Comparison of ENCODE assay signal across 19 cellular contexts in the genomic region with DNA sequence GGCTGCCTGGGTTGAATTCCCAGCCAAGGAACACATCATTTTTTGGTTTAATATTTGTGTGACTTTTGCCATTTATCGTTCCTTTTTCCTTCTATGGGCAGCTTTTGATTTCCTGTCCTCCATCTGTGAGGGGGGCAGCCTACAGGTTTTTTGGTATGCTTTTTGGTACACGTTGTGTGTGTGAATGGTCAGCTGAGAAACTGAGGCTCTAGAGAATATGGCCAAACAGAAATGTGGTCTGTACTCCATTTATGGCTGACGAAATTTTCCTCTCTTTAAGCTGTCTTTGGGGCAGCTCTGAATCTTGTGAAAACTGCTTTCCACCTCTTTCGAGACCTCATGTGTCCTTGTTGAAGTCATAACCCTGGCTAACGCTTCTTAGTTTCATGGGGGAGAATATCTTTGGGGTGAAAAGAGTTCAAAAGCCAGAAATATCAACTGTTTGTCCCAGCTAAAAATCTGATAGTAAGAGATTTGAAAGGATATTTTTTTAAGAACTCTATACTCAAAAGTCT.
"Had no signal": no experiment of that assay in that cellular context is flagged by ENCODE, and none has a peak within 500 bp of the region (broad histone marks: within the 10 kb centered on the region; RNA-seq: fewer than 3 reads in every experiment).

No MANE protein-coding gene starts in this region.

- DNase-seq: colonic mucosa; dermis blood vessel endothelial cell; esophagus squamous epithelium; foreskin fibroblast; heart left ventricle; hippocampal formation; left colon; left ventricle myocardium superior; naive thymus-derived CD4-positive, alpha-beta T cell; nucleus accumbens; spleen; stimulated activated CD4-positive, alpha-beta T cell treated with anti-CD3 and anti-CD28 coated beads, Interleukin-15, amount 100 ng/mL, for 24 hours; stimulated activated CD4-positive, alpha-beta T cell treated with anti-CD3 and anti-CD28 coated beads, Interleukin-1b, Interleukin-23, amount 100 ng/mL, for 48 hours; stimulated activated CD4-positive, alpha-beta T cell treated with anti-CD3 and anti-CD28 coated beads, Interleukin-4, amount 100 ng/mL, for 24 hours; testis; transverse colon had no signal

- H3K27ac ChIP-seq: colonic mucosa, esophagus squamous epithelium, spleen, testis, transverse colon had no signal

- H3K9me3 Mint-ChIP-seq: naive thymus-derived CD4-positive, alpha-beta T cell; stimulated activated memory B cell treated with anti-CD40 and anti-IgM and Interleukin-4, amounts not matched to agents 10 μg/mL and 1 μg/mL and 100 μg/mL, for 72 hours; stimulated activated naive CD8-positive, alpha-beta T cell treated with anti-CD3 and anti-CD28 coated beads, Interleukin-15, Interleukin-2, amounts not matched to agents 100 ng/mL and 50 ng/mL, for 24 hours had no signal

- H3K4me3 Mint-ChIP-seq: naive thymus-derived CD4-positive, alpha-beta T cell; stimulated activated memory B cell treated with anti-CD40 and anti-IgM and Interleukin-4, amounts not matched to agents 10 μg/mL and 1 μg/mL and 100 μg/mL, for 72 hours; stimulated activated naive CD8-positive, alpha-beta T cell treated with anti-CD3 and anti-CD28 coated beads, Interleukin-15, Interleukin-2, amounts not matched to agents 100 ng/mL and 50 ng/mL, for 24 hours had no signal

- H3K27me3 Mint-ChIP-seq: naive thymus-derived CD4-positive, alpha-beta T cell; stimulated activated memory B cell treated with anti-CD40 and anti-IgM and Interleukin-4, amounts not matched to agents 10 μg/mL and 1 μg/mL and 100 μg/mL, for 72 hours; stimulated activated naive CD8-positive, alpha-beta T cell treated with anti-CD3 and anti-CD28 coated beads, Interleukin-15, Interleukin-2, amounts not matched to agents 100 ng/mL and 50 ng/mL, for 24 hours had no signal

- ATAC-seq: heart left ventricle; left ventricle myocardium superior; naive thymus-derived CD4-positive, alpha-beta T cell; sciatic nerve; stimulated activated memory B cell treated with anti-CD40 and anti-IgM and Interleukin-4, amounts not matched to agents 10 μg/mL and 1 μg/mL and 100 μg/mL, for 72 hours had no signal

- H3K27me3 ChIP-seq: colonic mucosa, esophagus squamous epithelium, heart left ventricle, spleen, testis, transverse colon had no signal

- H3K36me3 ChIP-seq: colonic mucosa had no signal

- H3K4me3 ChIP-seq: colonic mucosa, esophagus squamous epithelium, heart left ventricle, spleen, testis, transverse colon had no signal

- H3K9me3 ChIP-seq: colonic mucosa, esophagus squamous epithelium, heart left ventricle, spleen, testis, transverse colon had no signal

- H3K27ac Mint-ChIP-seq: stimulated activated memory B cell treated with anti-CD40 and anti-IgM and Interleukin-4, amounts not matched to agents 10 μg/mL and 1 μg/mL and 100 μg/mL, for 72 hours; stimulated activated naive CD8-positive, alpha-beta T cell treated with anti-CD3 and anti-CD28 coated beads, Interleukin-15, Interleukin-2, amounts not matched to agents 100 ng/mL and 50 ng/mL, for 24 hours had no signal

- H3K4me1 ChIP-seq: colonic mucosa had no signal
